ENCODE assay signal across 34 cellular contexts in the genomic region with DNA sequence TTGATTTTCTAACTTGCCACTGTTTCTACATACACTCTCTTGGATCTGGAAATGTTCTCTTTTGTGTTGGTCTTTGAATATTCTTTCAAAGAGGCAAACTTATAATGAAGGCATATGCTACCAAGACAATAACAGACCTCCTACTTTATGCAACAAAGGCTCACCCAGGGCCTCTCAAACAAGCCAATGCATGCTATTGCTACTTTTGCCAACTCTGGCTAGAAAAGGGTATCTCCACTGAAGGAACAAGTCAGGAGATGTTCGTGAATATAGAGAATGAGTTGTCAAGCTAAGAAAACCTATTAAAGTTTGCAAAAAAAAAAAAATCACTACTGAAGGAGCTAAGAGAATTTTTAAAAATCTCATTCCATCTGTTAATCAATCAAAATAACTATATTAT. TPM values are rescaled to one million over a fixed set of nuclear protein-coding genes. Genes with fewer than 3 reads are reported as not detected.
"Had no signal": no experiment of that assay in that cellular context is flagged by ENCODE, and none has a peak within 500 bp of the region (broad histone marks: within the 10 kb centered on the region; RNA-seq: fewer than 3 reads in every experiment).

No MANE protein-coding gene starts in this region.

- H3K27ac Mint-ChIP-seq: activated B cell treated with CpG ODN at 0.5 μM for 24 hours; activated CD4-positive, alpha-beta memory T cell treated with anti-CD3 and anti-CD28 coated beads for 36 hours; activated naive CD4-positive, alpha-beta T cell treated with anti-CD3 and anti-CD28 coated beads for 36 hours; activated naive CD4-positive, alpha-beta T cell treated with anti-CD3 and anti-CD28 coated beads, Interleukin-2, amount 50 U/mL, for 72 hours; activated T-helper 1 cell treated with anti-CD3 and anti-CD28 coated beads, Interleukin-12 subunit alpha, Interleukin-12 subunit beta, Interleukin-2, Interleukin-4 antibody, amounts not matched to agents 30 ng/mL and 10 ng/mL and 1 ng/mL, durations not matched to agents 14 hours and 24 hours and 36 hours; brain; T-cell had no signal

- H3K27ac ChIP-seq: adrenal gland, cardiac muscle cell, KMS-11, VCaP had no signal

- H3K4me1 ChIP-seq: adrenal gland had no signal

- H3K9me3 ChIP-seq: adrenal gland had no signal

- H3K27me3 Mint-ChIP-seq: activated CD4-positive, alpha-beta memory T cell treated with anti-CD3 and anti-CD28 coated beads for 36 hours; brain had no signal

- H3K36me3 Mint-ChIP-seq: activated CD4-positive, alpha-beta memory T cell treated with anti-CD3 and anti-CD28 coated beads for 36 hours; activated naive CD4-positive, alpha-beta T cell treated with anti-CD3 and anti-CD28 coated beads, Interleukin-2, amount 50 U/mL, for 72 hours; brain; T-cell had no signal

- H3K27me3 ChIP-seq: cardiac muscle cell had no signal

- H3K4me1 Mint-ChIP-seq: activated B cell treated with CpG ODN at 0.5 μM for 24 hours, brain, T-cell had no signal

- H3K36me3 ChIP-seq: adrenal gland, cardiac muscle cell had no signal

- H3K4me3 ChIP-seq: adrenal gland, cardiac muscle cell had no signal

- ATAC-seq: activated naive CD4-positive, alpha-beta T cell treated with anti-CD3 and anti-CD28 coated beads, Interleukin-2, amount 50 U/mL, for 72 hours; activated T-cell treated with anti-CD3 and anti-CD28 coated beads, Interleukin-2, amount 50 U/mL, for 4 hours; Panc1; Right ventricle myocardium inferior; SK-N-SH treated with all-trans-retinoic acid at 6 μM for 48 hours; T-cell had no signal

- DNase-seq: activated B cell treated with CpG ODN at 0.5 μM for 24 hours; activated CD4-positive, alpha-beta memory T cell treated with anti-CD3 and anti-CD28 coated beads for 36 hours; activated CD4-positive, alpha-beta T cell treated with anti-CD3 and anti-CD28 coated beads for 4 hours; activated CD4-positive, alpha-beta T cell treated with anti-CD3 and anti-CD28 coated beads, Interleukin-2, amount 50 U/mL, for 1 hour; activated CD4-positive, CD25-positive, alpha-beta regulatory T cell treated with anti-CD3 and anti-CD28 coated beads, Interleukin-2, amount 50 U/mL, for 72 hours; activated CD8-positive, alpha-beta memory T cell treated with anti-CD3 and anti-CD28 coated beads, Interleukin-2, amount 50 U/mL, for 4 hours; activated gamma-delta T cell treated with Interleukin-2 at 50 U/mL for 16 hours; activated naive CD4-positive, alpha-beta T cell treated with anti-CD3 and anti-CD28 coated beads for 36 hours; activated T-cell treated with anti-CD3 and anti-CD28 coated beads for 4 hours; activated T-cell treated with anti-CD3 and anti-CD28 coated beads, Interleukin-2, amount 50 U/mL, for 4 hours; adrenal gland; anterior cingulate cortex; NCI-H1105; NCI-H1417 treated with DMSO at 0.1 percent for 48 hours; NCI-H187 treated with DMSO at 0.1 percent for 48 hours; NCI-H2081; NCI-H345; NCI-H524 treated with DMSO at 0.1 percent for 48 hours; SIG-M5; T-cell; T-helper 2 cell; T-helper 9 cell had no signal

- H3K9me3 Mint-ChIP-seq: activated B cell treated with CpG ODN at 0.5 μM for 24 hours; activated CD4-positive, alpha-beta memory T cell treated with anti-CD3 and anti-CD28 coated beads for 36 hours; activated naive CD4-positive, alpha-beta T cell treated with anti-CD3 and anti-CD28 coated beads for 36 hours; activated naive CD4-positive, alpha-beta T cell treated with anti-CD3 and anti-CD28 coated beads, Interleukin-2, amount 50 U/mL, for 72 hours; activated T-cell treated with anti-CD3 and anti-CD28 coated beads, Interleukin-2, amount 50 U/mL, for 4 hours; activated T-helper 1 cell treated with anti-CD3 and anti-CD28 coated beads, Interleukin-12 subunit alpha, Interleukin-12 subunit beta, Interleukin-2, Interleukin-4 antibody, amounts not matched to agents 30 ng/mL and 10 ng/mL and 1 ng/mL, durations not matched to agents 14 hours and 24 hours and 36 hours; brain; T-cell had no signal

- H3K4me3 Mint-ChIP-seq: activated B cell treated with CpG ODN at 0.5 μM for 24 hours; activated CD4-positive, alpha-beta memory T cell treated with anti-CD3 and anti-CD28 coated beads for 36 hours; activated naive CD4-positive, alpha-beta T cell treated with anti-CD3 and anti-CD28 coated beads for 36 hours; activated T-cell treated with anti-CD3 and anti-CD28 coated beads, Interleukin-2, amount 50 U/mL, for 4 hours; activated T-helper 1 cell treated with anti-CD3 and anti-CD28 coated beads, Interleukin-12 subunit alpha, Interleukin-12 subunit beta, Interleukin-2, Interleukin-4 antibody, amounts not matched to agents 30 ng/mL and 10 ng/mL and 1 ng/mL, durations not matched to agents 14 hours and 24 hours and 36 hours; brain; T-cell had no signal

RNA-seq across cellular contexts. Expression of a gene that starts 15.9 kb away (rescaled TPM):
- total RNA-seq: activated B cell treated with CpG ODN at 0.5 μM for 24 hours had no signal

RNA-seq across cellular contexts. Expression of a gene that starts 34.5 kb away (rescaled TPM):
- total RNA-seq: activated B cell treated with CpG ODN at 0.5 μM for 24 hours; activated CD4-positive, alpha-beta memory T cell treated with anti-CD3 and anti-CD28 coated beads for 36 hours; activated naive CD4-positive, alpha-beta T cell treated with anti-CD3 and anti-CD28 coated beads for 36 hours; activated naive CD4-positive, alpha-beta T cell treated with anti-CD3 and anti-CD28 coated beads, Interleukin-2, amount 50 U/mL, for 72 hours; activated T-cell treated with anti-CD3 and anti-CD28 coated beads, Interleukin-2, amount 50 U/mL, for 4 hours; activated T-helper 1 cell treated with anti-CD3 and anti-CD28 coated beads, Interleukin-12 subunit alpha, Interleukin-12 subunit beta, Interleukin-2, Interleukin-4 antibody, amounts not matched to agents 30 ng/mL and 10 ng/mL and 1 ng/mL, durations not matched to agents 14 hours and 24 hours and 36 hours; cardiac muscle cell; M059J; NCI-H460; Right ventricle myocardium inferior; RPMI7951; T-cell had no signal
